1 cellular context compared by ENCODE assay signal in the genomic region with DNA sequence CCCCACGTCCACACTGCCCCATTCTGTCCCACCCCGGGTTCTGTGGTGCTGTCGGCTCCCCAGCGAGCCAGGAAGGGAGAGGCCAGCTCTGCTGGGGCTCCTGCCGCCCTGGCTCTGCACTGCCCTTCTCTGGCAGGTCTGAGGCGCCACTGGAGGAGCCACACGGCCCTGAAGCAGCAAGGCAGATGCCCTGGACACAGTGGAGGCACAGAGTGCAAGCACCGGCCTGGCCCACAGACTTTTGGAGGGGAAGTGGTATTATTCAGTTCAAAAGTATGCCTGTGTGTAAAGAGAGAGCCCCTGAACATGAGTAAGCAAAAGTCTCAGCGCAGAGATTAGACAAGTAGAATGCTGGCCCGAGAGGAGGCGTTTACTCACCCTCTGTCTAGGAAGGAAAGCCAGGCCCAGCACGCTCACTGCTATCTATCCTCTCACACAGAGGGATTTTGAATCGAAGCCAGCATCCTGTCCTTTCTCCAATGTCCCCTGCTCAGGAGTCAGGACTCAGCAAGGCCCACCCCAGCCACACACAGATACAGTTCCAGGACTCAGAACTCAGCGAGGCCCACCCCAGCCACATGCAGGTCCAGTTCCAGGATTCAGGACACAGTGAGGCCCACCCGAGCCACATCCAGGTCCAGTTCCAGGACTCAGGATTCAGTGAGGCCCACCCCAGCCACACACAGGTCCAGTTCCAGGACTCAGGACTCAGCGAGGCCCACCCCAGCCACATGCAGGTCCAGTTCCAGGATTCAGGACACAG.
A peak's percentile ranks its signal among the peaks of the same experiment; 100 is the strongest.
TF ChIP-seq lines count a peak whose summit lies in the region.

No MANE protein-coding gene starts in this region.

TF ChIP-seq in HepG2, 621 proteins besides CTCF, POLR2A, EP300 and RAD21 (continued from another document and continues in another):
- TF ChIP-seq ZNF430 (CRISPR knock-in tag; IDR thresholded peaks at IDR 0.05) (no peak; the same call in 1 of the 2 replicates), IKZF4 (CRISPR knock-in tag; IDR thresholded peaks at IDR 0.05; ENCODE audit: borderline replicate concordance, low read depth, not compliant biosample characterization) (peak; percentile 45), AGO2 (optimal IDR thresholded peaks at IDR 0.05; ENCODE audit: low read depth, low read length) (no peak), ZNF263 (CRISPR knock-in tag; IDR thresholded peaks at IDR 0.05) (peak; percentile 85), STAG1 (CRISPR knock-in tag; IDR thresholded peaks at IDR 0.05) (peak; percentile 53), ZNF709 (CRISPR knock-in tag; IDR thresholded peaks at IDR 0.05) (no peak), HMGXB3 (CRISPR knock-in tag; IDR thresholded peaks at IDR 0.05; ENCODE audit: borderline replicate concordance) (no peak), ZNF407 (CRISPR knock-in tag; IDR thresholded peaks at IDR 0.05; ENCODE audit: not compliant biosample characterization) (peak; percentile 8), U2AF1 (optimal IDR thresholded peaks at IDR 0.05; ENCODE audit: low read depth, low read length) (no peak), ZBTB38 (CRISPR knock-in tag; IDR thresholded peaks at IDR 0.05) (peak; percentile 41; the same call in 1 of the 2 replicates), DPF2 (CRISPR knock-in tag; IDR thresholded peaks at IDR 0.05; ENCODE audit: borderline replicate concordance, low read depth) (no peak), ZSCAN29 (CRISPR knock-in tag; conservative IDR thresholded peaks at IDR 0.05) (no peak), ZNF281 (CRISPR knock-in tag; IDR thresholded peaks at IDR 0.05; ENCODE audit: borderline replicate concordance) (no peak), ZSCAN31 (CRISPR knock-in tag; IDR thresholded peaks at IDR 0.05; ENCODE audit: low read depth) (no peak), ZFY (CRISPR knock-in tag; IDR thresholded peaks at IDR 0.05) (peak; percentile 65; the same call in 1 of the 2 replicates), ZNF703 (CRISPR knock-in tag; IDR thresholded peaks at IDR 0.05; ENCODE audit: borderline replicate concordance) (no peak), ONECUT2 (CRISPR knock-in tag; IDR thresholded peaks at IDR 0.05) (no peak), U2AF2 (IDR thresholded peaks at IDR 0.05; ENCODE audit: low read depth, low read length) (no peak), HCFC1 (IDR thresholded peaks at IDR 0.05; ENCODE audit: low read depth, low read length) (no peak), RXRA (CRISPR knock-in tag; IDR thresholded peaks at IDR 0.05) (no peak), ZNF816 (CRISPR knock-in tag; IDR thresholded peaks at IDR 0.05; ENCODE audit: borderline replicate concordance) (no peak), ZNF691 (CRISPR knock-in tag; IDR thresholded peaks at IDR 0.05; ENCODE audit: borderline replicate concordance, low read depth) (0 out of 2 replicates have a peak, but pooled peaks have one; percentile 26), KDM5B (CRISPR knock-in tag; IDR thresholded peaks at IDR 0.05; ENCODE audit: borderline replicate concordance) (peak; percentile 76; the same call in 1 of the 2 replicates), FOXJ3 (CRISPR knock-in tag; IDR thresholded peaks at IDR 0.05; ENCODE audit: borderline replicate concordance) (no peak), ZNF292 (CRISPR knock-in tag; IDR thresholded peaks at IDR 0.05; ENCODE audit: borderline replicate concordance, low read depth) (peak; percentile 54), RBFOX2 (IDR thresholded peaks at IDR 0.05; ENCODE audit: low read depth, low read length) (peak; percentile 56), TBX2 (CRISPR knock-in tag; IDR thresholded peaks at IDR 0.05; ENCODE audit: borderline replicate concordance) (no peak), ZNF850 (CRISPR knock-in tag; conservative IDR thresholded peaks at IDR 0.05) (no peak), ZNF335 (CRISPR knock-in tag; IDR thresholded peaks at IDR 0.05) (0 out of 2 replicates have a peak, but pooled peaks have one; percentile 23), ZNF562 (CRISPR knock-in tag; IDR thresholded peaks at IDR 0.05; ENCODE audit: borderline replicate concordance) (no peak), PHF8 (CRISPR knock-in tag; IDR thresholded peaks at IDR 0.05) (0 out of 2 replicates have a peak, but pooled peaks have one; percentile 16)
- TF ChIP-seq, protein P1, sequence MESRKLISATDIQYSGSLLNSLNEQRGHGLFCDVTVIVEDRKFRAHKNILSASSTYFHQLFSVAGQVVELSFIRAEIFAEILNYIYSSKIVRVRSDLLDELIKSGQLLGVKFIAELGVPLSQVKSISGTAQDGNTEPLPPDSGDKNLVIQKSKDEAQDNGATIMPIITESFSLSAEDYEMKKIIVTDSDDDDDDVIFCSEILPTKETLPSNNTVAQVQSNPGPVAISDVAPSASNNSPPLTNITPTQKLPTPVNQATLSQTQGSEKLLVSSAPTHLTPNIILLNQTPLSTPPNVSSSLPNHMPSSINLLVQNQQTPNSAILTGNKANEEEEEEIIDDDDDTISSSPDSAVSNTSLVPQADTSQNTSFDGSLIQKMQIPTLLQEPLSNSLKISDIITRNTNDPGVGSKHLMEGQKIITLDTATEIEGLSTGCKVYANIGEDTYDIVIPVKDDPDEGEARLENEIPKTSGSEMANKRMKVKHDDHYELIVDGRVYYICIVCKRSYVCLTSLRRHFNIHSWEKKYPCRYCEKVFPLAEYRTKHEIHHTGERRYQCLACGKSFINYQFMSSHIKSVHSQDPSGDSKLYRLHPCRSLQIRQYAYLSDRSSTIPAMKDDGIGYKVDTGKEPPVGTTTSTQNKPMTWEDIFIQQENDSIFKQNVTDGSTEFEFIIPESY (CRISPR knock-in tag; IDR thresholded peaks at IDR 0.05) = no peak
- TF ChIP-seq, protein P2, sequence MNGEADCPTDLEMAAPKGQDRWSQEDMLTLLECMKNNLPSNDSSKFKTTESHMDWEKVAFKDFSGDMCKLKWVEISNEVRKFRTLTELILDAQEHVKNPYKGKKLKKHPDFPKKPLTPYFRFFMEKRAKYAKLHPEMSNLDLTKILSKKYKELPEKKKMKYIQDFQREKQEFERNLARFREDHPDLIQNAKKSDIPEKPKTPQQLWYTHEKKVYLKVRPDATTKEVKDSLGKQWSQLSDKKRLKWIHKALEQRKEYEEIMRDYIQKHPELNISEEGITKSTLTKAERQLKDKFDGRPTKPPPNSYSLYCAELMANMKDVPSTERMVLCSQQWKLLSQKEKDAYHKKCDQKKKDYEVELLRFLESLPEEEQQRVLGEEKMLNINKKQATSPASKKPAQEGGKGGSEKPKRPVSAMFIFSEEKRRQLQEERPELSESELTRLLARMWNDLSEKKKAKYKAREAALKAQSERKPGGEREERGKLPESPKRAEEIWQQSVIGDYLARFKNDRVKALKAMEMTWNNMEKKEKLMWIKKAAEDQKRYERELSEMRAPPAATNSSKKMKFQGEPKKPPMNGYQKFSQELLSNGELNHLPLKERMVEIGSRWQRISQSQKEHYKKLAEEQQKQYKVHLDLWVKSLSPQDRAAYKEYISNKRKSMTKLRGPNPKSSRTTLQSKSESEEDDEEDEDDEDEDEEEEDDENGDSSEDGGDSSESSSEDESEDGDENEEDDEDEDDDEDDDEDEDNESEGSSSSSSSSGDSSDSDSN (CRISPR knock-in tag; IDR thresholded peaks at IDR 0.05) = peak; percentile 32; the same call in 1 of the 2 replicates
